8 cellular contexts compared by ENCODE assay signal in genomic region chr6:16759646-16760535, GRCh38. TPM values are rescaled to one million over a fixed set of nuclear protein-coding genes. Genes with fewer than 3 reads are reported as not detected.
DNase-seq lines count a peak whose midpoint lies in the region; ATAC-seq and TF ChIP-seq lines count a peak whose summit lies in the region.

No MANE protein-coding gene starts in this region.

- ATAC-seq in GM19351 (IDR thresholded peaks at IDR 0.05; ENCODE audit: unreplicated experiment), result peak; percentile 35

- H4K8ac ChIP-seq in neuronal stem cell (ENCODE audit: low read depth, low read length), result no peak overlapping the region

- H3K9me3 ChIP-seq in BLaER1 (no peaks in the 10 kb centered on the region), SJCRH30 (replicated peaks) (no peaks in the 10 kb centered on the region), neuronal stem cell (replicated peaks in 1 of 2; ENCODE audit: control insufficient read depth in 2 of 2, insufficient read depth in 1 of 2, low read depth in 1 of 2, low read length in 2 of 2) (no peaks in the 10 kb centered on the region), subcutaneous abdominal adipose tissue (ENCODE audit: control insufficient read depth in 5 of 5, low read length in 5 of 5) (no peaks in the 10 kb centered on the region)

- peak overlapping the region; percentile 62 for H3K27ac ChIP-seq in BLaER1
- H3K27ac ChIP-seq in HL-60 (replicated peaks), result peak overlapping the region; percentile 94
- peak overlapping the region; percentile 57 for H3K27ac ChIP-seq in SJCRH30
- no peak overlapping the region for H3K27ac ChIP-seq in neuronal stem cell (replicated peaks; ENCODE audit: low read length)
- peak overlapping the region; percentile 94 for H3K27ac ChIP-seq in subcutaneous abdominal adipose tissue (ENCODE audit: low read depth, low read length)

- H3K4me3 ChIP-seq in BLaER1 (peak overlapping the region; percentile 83), HL-60 (replicated peaks; ENCODE audit: insufficient read depth, low read length) (peak overlapping the region; percentile 74), SJCRH30 (peak overlapping the region; percentile 78), neuronal stem cell (ENCODE audit: low read length in 2 of 2) (peak overlapping the region; percentile 71 to 93), subcutaneous abdominal adipose tissue (ENCODE audit: low read depth in 1 of 5, low read length in 5 of 5) (peak overlapping the region; percentile 86 to 93 (median 90))

- peak overlapping the region; percentile 87 for H2BK5ac ChIP-seq in neuronal stem cell (ENCODE audit: low read length)

- H3K79me1 ChIP-seq in neuronal stem cell (ENCODE audit: low read depth, low read length), result no peaks in the 10 kb centered on the region

- H3K27me3 ChIP-seq in BLaER1 (no peaks in the 10 kb centered on the region), HL-60 (ENCODE audit: insufficient read depth, poor library complexity, severe bottlenecking) (no peaks in the 10 kb centered on the region), SJCRH30 (no peaks in the 10 kb centered on the region), neuronal stem cell (ENCODE audit: control insufficient read depth in 3 of 3, insufficient read depth in 3 of 3, low read depth in 1 of 3, low read length in 3 of 3) (peaks cover 0 to 14% (median 0%) of the 10 kb centered on the region in 3 experiments), subcutaneous abdominal adipose tissue (ENCODE audit: control insufficient read depth in 5 of 5, insufficient read depth in 4 of 5, low read length in 5 of 5) (no peaks in the 10 kb centered on the region)

- H3K9ac ChIP-seq in BLaER1, result peak overlapping the region; percentile 79
- peak overlapping the region; percentile 88 for H3K9ac ChIP-seq in neuronal stem cell (ENCODE audit: low read depth, low read length, poor library complexity)
- H3K9ac ChIP-seq in subcutaneous abdominal adipose tissue (ENCODE audit: low read length in 5 of 5), result peak overlapping the region; percentile 52 to 89 (median 84)

- peak overlapping the region; percentile 76 for H3K4ac ChIP-seq in neuronal stem cell (ENCODE audit: low read length)

- H3K4me2 ChIP-seq in BLaER1 (peak overlapping the region; percentile 84), neuronal stem cell (ENCODE audit: insufficient read depth, low read length, poor library complexity, severe bottlenecking) (peak overlapping the region; percentile 84)

- no peak overlapping the region for H2BK120ac ChIP-seq in neuronal stem cell (ENCODE audit: low read depth, low read length)

- H2AK5ac ChIP-seq in neuronal stem cell (ENCODE audit: low read depth, low read length), result peak overlapping the region; percentile 46

- H3K36me3 ChIP-seq in BLaER1, result no peaks in the 10 kb centered on the region
- H3K36me3 ChIP-seq in SJCRH30, result no peaks in the 10 kb centered on the region
- no peaks in the 10 kb centered on the region for H3K36me3 ChIP-seq in neuronal stem cell (replicated peaks in 1 of 2; ENCODE audit: control insufficient read depth in 2 of 2, insufficient read depth in 2 of 2, low read length in 2 of 2)
- H3K36me3 ChIP-seq in subcutaneous abdominal adipose tissue (ENCODE audit: control insufficient read depth in 5 of 5, insufficient read depth in 5 of 5, low read length in 5 of 5), result no peaks in the 10 kb centered on the region

- H4K20me1 ChIP-seq in BLaER1, result peaks cover 9% of the 10 kb centered on the region

- DNase-seq in HL-60 (ENCODE audit: low read depth in 1 of 2, low spot score in 1 of 2) (peak in 1 of 2 experiments; percentile 78), SJCRH30 (peak; percentile 74), foreskin melanocyte (peak; percentile 67), neuronal stem cell (ENCODE audit: low spot score) (peak; percentile 62)
- DNase-seq in activated naive CD4-positive, alpha-beta T cell treated with Interleukin-2 at 50 U/mL for 16 hours, result peak; percentile 80

- peak overlapping the region; percentile 93 for H2AFZ ChIP-seq in neuronal stem cell (ENCODE audit: low read length)

- no peak overlapping the region for H4K91ac ChIP-seq in neuronal stem cell (ENCODE audit: low read depth, low read length, poor library complexity)

- peak overlapping the region; percentile 99 for H3K23ac ChIP-seq in neuronal stem cell (ENCODE audit: low read depth, low read length, poor library complexity)

- H3K14ac ChIP-seq in neuronal stem cell (ENCODE audit: low read length), result peak overlapping the region; percentile 89

- peak overlapping the region; percentile 99 for H2BK15ac ChIP-seq in neuronal stem cell (ENCODE audit: low read length)

- no CpG with 5 or more reads among the region's 89 CpGs for WGBS in neuronal stem cell (ENCODE audit: extremely low coverage in 2 of 2, insufficient read length in 2 of 2, insufficient replicate concordance in 1 of 2), 2 donors

- peak overlapping the region; percentile 41 for H2BK12ac ChIP-seq in neuronal stem cell (ENCODE audit: low read length)

- no peak for TF ChIP-seq CTCF in HL-60 (IDR thresholded peaks at IDR 0.05; ENCODE audit: insufficient read depth, low read length)

- H3K18ac ChIP-seq in neuronal stem cell (ENCODE audit: low read length), result peak overlapping the region; percentile 97

- peaks cover 34% of the 10 kb centered on the region for H3K4me1 ChIP-seq in BLaER1
- H3K4me1 ChIP-seq in SJCRH30, result peaks cover 2% of the 10 kb centered on the region; the same call in 1 of the 2 replicates
- H3K4me1 ChIP-seq in neuronal stem cell (ENCODE audit: control insufficient read depth in 2 of 2, insufficient read depth in 1 of 2, low read depth in 1 of 2, low read length in 2 of 2), result peaks cover 11 to 28% of the 10 kb centered on the region in 2 donors
- H3K4me1 ChIP-seq in subcutaneous abdominal adipose tissue (ENCODE audit: control insufficient read depth in 5 of 5, insufficient read depth in 5 of 5, low read length in 5 of 5), result peaks cover 3 to 40% (median 28%) of the 10 kb centered on the region in 5 donors

RNA-seq across cellular contexts. Expression of gene ATXN1, which starts 1.4 kb away (rescaled TPM):
- total RNA-seq in SJCRH30 (2014; rRNA removed; shearing (Covaris generic)), result 6.0 and 6.3 TPM in 2 replicates
- polyA plus RNA-seq in neuronal stem cell (2013, experiment 1 of 2), result 1.3 TPM
- polyA plus RNA-seq in neuronal stem cell (2013, experiment 2 of 2), result 1.9 TPM
